In the genomic region with DNA sequence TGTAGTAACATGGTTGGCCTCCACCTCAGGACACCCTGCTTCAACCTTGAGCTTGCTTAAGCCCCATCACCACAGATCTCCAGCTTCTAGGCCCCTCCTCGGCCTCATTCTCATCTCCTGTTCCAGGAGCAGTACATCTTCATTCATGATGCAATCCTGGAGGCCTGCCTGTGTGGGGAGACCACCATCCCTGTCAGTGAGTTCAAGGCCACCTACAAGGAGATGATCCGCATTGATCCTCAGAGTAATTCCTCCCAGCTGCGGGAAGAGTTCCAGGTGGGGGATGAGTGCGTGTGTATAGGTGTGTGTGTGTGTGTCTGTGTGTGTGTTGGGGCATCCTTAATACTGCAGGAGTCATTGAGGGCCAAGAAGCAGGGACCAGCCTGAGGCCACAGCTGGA, we compare ENCODE assay signal across 33 cellular contexts.
"Had no signal": no experiment of that assay in that cellular context is flagged by ENCODE, and none has a peak within 500 bp of the region (broad histone marks: within the 10 kb centered on the region; RNA-seq: fewer than 3 reads in every experiment).

No MANE protein-coding gene starts in this region.

- H3K27me3 ChIP-seq: adrenal gland, body of pancreas, brain microvascular endothelial cell, breast epithelium had no signal

- H3K27ac ChIP-seq: adrenal gland, body of pancreas, brain microvascular endothelial cell, breast epithelium, VCaP had no signal

- H3K36me3 ChIP-seq: brain microvascular endothelial cell had no signal

- ATAC-seq: activated CD8-positive, alpha-beta T cell treated with anti-CD3 and anti-CD28 coated beads for 36 hours; activated naive CD4-positive, alpha-beta T cell treated with anti-CD3 and anti-CD28 coated beads, Interleukin-2, amount 50 U/mL, for 72 hours; activated T-cell treated with anti-CD3 and anti-CD28 coated beads, Interleukin-2, amount 50 U/mL, for 4 hours; activated T-cell treated with anti-CD3 and anti-CD28 coated beads, Interleukin-2, amount 50 U/mL, for 72 hours; activated T-helper 17 cell treated with anti-CD3 and anti-CD28 coated beads, Interleukin-2, amount 50 U/mL, for 72 hours; body of pancreas had no signal

- DNase-seq: activated B cell treated with CpG ODN at 0.5 μM for 24 hours; activated CD4-positive, alpha-beta memory T cell treated with anti-CD3 and anti-CD28 coated beads for 36 hours; activated CD4-positive, alpha-beta T cell treated with anti-CD3 and anti-CD28 coated beads for 4 hours; activated CD4-positive, alpha-beta T cell treated with anti-CD3 and anti-CD28 coated beads, Interleukin-2, amount 10 ng/mL, durations not matched to agents 24 days and 14 days; activated CD4-positive, alpha-beta T cell treated with anti-CD3 and anti-CD28 coated beads, Interleukin-2, amount 50 U/mL, for 1 hour; activated CD4-positive, alpha-beta T cell treated with anti-CD3 and anti-CD28 coated beads, Interleukin-2, amount 50 U/mL, for 4 hours; activated CD4-positive, CD25-positive, alpha-beta regulatory T cell treated with anti-CD3 and anti-CD28 coated beads, Interleukin-2, amount 50 U/mL, for 72 hours; activated CD8-positive, alpha-beta memory T cell treated with anti-CD3 and anti-CD28 coated beads, Interleukin-2, amount 50 U/mL, for 4 hours; activated CD8-positive, alpha-beta T cell treated with anti-CD3 and anti-CD28 coated beads for 36 hours; activated effector memory CD4-positive, alpha-beta T cell treated with anti-CD3 and anti-CD28 coated beads, Interleukin-2, amount 50 U/mL, for 16 hours; activated gamma-delta T cell treated with Interleukin-2 at 50 U/mL for 16 hours; activated naive CD4-positive, alpha-beta T cell; activated naive CD4-positive, alpha-beta T cell treated with anti-CD3 and anti-CD28 coated beads for 36 hours; activated naive CD4-positive, alpha-beta T cell treated with anti-CD3 and anti-CD28 coated beads, Interleukin-2, amount 50 U/mL, for 16 hours; activated naive CD8-positive, alpha-beta T cell treated with anti-CD3 and anti-CD28 coated beads for 36 hours; activated T-cell treated with anti-CD3 and anti-CD28 coated beads for 4 hours; activated T-cell treated with anti-CD3 and anti-CD28 coated beads, Interleukin-2, amount 50 U/mL, for 1 hour; activated T-cell treated with anti-CD3 and anti-CD28 coated beads, Interleukin-2, amount 50 U/mL, for 4 hours; activated T-cell treated with anti-CD3 and anti-CD28 coated beads, Interleukin-2, amount 50 U/mL, for 72 hours; adrenal gland; amniotic stem cell; aorta; body of pancreas; brain microvascular endothelial cell; caudate nucleus; cerebellar nuclear complex; T-helper 1 cell; T-helper 2 cell; T-helper 9 cell had no signal

- H3K9me3 ChIP-seq: adrenal gland, body of pancreas, breast epithelium had no signal

- H3K4me1 ChIP-seq: adrenal gland, body of pancreas, breast epithelium had no signal

- H3K4me3 ChIP-seq: adrenal gland, body of pancreas, breast epithelium had no signal
